ENCODE assay signal across 26 cellular contexts in the genomic region with DNA sequence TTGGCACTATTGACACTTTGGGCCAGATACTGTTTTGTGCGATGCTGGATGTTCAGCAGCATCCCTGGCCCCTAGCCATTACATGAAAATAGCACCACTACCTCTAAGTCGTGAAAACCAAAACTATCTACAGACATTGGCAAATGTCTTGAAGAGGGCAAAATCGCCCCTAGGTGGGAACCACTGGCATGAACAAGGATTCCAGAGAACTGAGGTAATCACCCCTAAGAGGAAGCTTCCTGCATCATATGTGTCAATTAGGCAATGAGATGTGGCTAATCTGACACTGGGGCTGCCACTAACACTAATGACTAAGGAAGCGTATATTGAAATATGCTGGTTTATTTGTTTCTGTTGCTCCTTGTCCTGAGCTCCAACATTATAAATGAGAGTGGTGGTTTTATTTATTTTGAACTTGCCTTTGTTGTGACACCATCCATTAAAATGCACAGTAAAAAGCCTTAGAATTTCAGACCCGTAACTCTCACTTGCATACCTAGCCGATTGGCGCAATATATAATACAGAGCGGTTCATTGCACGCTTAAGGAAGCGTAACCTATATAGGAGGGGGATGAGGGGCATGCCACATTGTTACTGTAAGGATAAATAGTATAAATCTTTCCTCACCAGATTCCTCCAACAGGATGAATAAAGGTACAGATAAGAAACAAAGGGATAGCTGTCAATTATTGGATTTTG.
"Had no signal": no experiment of that assay in that cellular context is flagged by ENCODE, and none has a peak within 500 bp of the region (broad histone marks: within the 10 kb centered on the region; RNA-seq: fewer than 3 reads in every experiment).

No MANE protein-coding gene starts in this region.

- H3K4me3 ChIP-seq: adrenal gland, ascending aorta, hepatocyte, lower lobe of right lung, right lobe of liver, skin epidermis, suprapubic skin, transverse colon, vagina had no signal

- DNase-seq: activated CD4-positive, alpha-beta T cell treated with anti-CD3 and anti-CD28 coated beads, Interleukin-2, amount 10 ng/mL, durations not matched to agents 7 days and 5 days; activated CD4-positive, CD25-positive, alpha-beta regulatory T cell treated with anti-CD3 and anti-CD28 coated beads, Interleukin-2, amount 50 U/mL, for 72 hours; activated CD8-positive, alpha-beta T cell treated with anti-CD3 and anti-CD28 coated beads, Interleukin-2, amount 10 ng/mL, durations not matched to agents 7 days and 5 days; activated gamma-delta T cell treated with Interleukin-2 at 50 U/mL for 16 hours; adrenal gland; central memory CD4-positive, alpha-beta T cell; dermis blood vessel endothelial cell; effector CD8-positive, alpha-beta T cell; immature natural killer cell; left cardiac atrium; lower lobe of right lung; naive B cell; nucleus accumbens; right lobe of liver; stimulated activated CD4-positive, alpha-beta T cell treated with anti-CD3 and anti-CD28 coated beads, Interleukin-1b, Interleukin-23, amount 100 ng/mL, for 48 hours; stimulated activated naive CD8-positive, alpha-beta T cell treated with anti-CD3 and anti-CD28 coated beads, Interleukin-15, amount 100 ng/mL, for 72 hours; transverse colon had no signal

- H3K27me3 ChIP-seq: adrenal gland, ascending aorta, foreskin keratinocyte, hepatocyte, right lobe of liver, suprapubic skin, transverse colon, vagina had no signal

- H3K4me1 ChIP-seq: adrenal gland, ascending aorta, foreskin keratinocyte, lower lobe of right lung, parathyroid adenoma, right lobe of liver, suprapubic skin, transverse colon, vagina had no signal

- H3K27ac ChIP-seq: adrenal gland, ascending aorta, foreskin keratinocyte, hepatocyte, lower lobe of right lung, parathyroid adenoma, right lobe of liver, skin epidermis, suprapubic skin, transverse colon, vagina, VCaP had no signal

- H3K36me3 ChIP-seq: adrenal gland, ascending aorta, lower lobe of right lung, right lobe of liver, suprapubic skin, transverse colon, vagina had no signal

- H3K9me3 ChIP-seq: adrenal gland, right lobe of liver, suprapubic skin, transverse colon, vagina had no signal

- ATAC-seq: activated CD8-positive, alpha-beta T cell treated with anti-CD3 and anti-CD28 coated beads, Interleukin-2, amount 10 ng/mL, durations not matched to agents 7 days and 5 days; foreskin keratinocyte; left cardiac atrium; lower lobe of right lung; right lobe of liver; stimulated activated effector memory CD8-positive, alpha-beta T cell treated with anti-CD3 and anti-CD28 coated beads, Interleukin-12 subunit alpha, Interleukin-12 subunit beta, amount 100 ng/mL, for 72 hours; stimulated activated naive CD8-positive, alpha-beta T cell treated with anti-CD3 and anti-CD28 coated beads, Interleukin-15, amount 100 ng/mL, for 72 hours had no signal
